4 cellular contexts compared by ENCODE assay signal in genomic region chr3:130052965-130053364, GRCh38. TPM values are rescaled to one million over a fixed set of nuclear protein-coding genes. Genes with fewer than 3 reads are reported as not detected.
"Had no signal": no experiment of that assay in that cellular context is flagged by ENCODE, and none has a peak within 500 bp of the region (broad histone marks: within the 10 kb centered on the region; RNA-seq: fewer than 3 reads in every experiment).

No MANE protein-coding gene starts in this region.

RNA-seq across cellular contexts. Expression of gene ALG1L2, which starts 28.7 kb away (rescaled TPM):
- total RNA-seq: activated T-helper 2 cell treated with anti-CD3 and anti-CD28 coated beads, Interferon-gamma antibody, Interleukin-2, Interleukin-4, amounts not matched to agents 10 μg/mL and 5 μg/mL and 100 μg/mL, durations not matched to agents 14 hours and 24 hours and 36 hours; ascending aorta; bronchial epithelial cell; cardiac muscle cell had no signal
